In genomic region chr19:8366961-8367326, GRCh38 we compare ENCODE assay signal across 1 cellular context.
TF ChIP-seq lines count a peak whose summit lies in the region.

No MANE protein-coding gene starts in this region.

TF ChIP-seq in IMR-90, 13 proteins besides CTCF, POLR2A, EP300 and RAD21 (continued from another document):
- no peak for TF ChIP-seq MAFK (IDR thresholded peaks at IDR 0.05; ENCODE audit: low read depth, low read length)
- no peak for TF ChIP-seq USF2 (IDR thresholded peaks at IDR 0.05; ENCODE audit: low read depth, low read length)
- no peak for TF ChIP-seq SMC3 (IDR thresholded peaks at IDR 0.05; ENCODE audit: low read depth, low read length)
- TF ChIP-seq BHLHE40 (IDR thresholded peaks at IDR 0.05; ENCODE audit: low read depth, low read length): no peak
- no peak for TF ChIP-seq MAZ (IDR thresholded peaks at IDR 0.05; ENCODE audit: borderline replicate concordance, low read depth, low read length)
- no peak for TF ChIP-seq FOS (IDR thresholded peaks at IDR 0.05; ENCODE audit: low read depth, low read length)
- TF ChIP-seq RCOR1 (IDR thresholded peaks at IDR 0.05; ENCODE audit: insufficient replicate concordance, low read length): no peak
- no peak for TF ChIP-seq ELK1 (IDR thresholded peaks at IDR 0.05; ENCODE audit: borderline replicate concordance, low read depth, low read length)
- TF ChIP-seq CEBPB (IDR thresholded peaks at IDR 0.05; ENCODE audit: low read depth, low read length): no peak
- no peak for TF ChIP-seq CHD1 (IDR thresholded peaks at IDR 0.05; ENCODE audit: low read depth, low read length)
- TF ChIP-seq RFX5 (IDR thresholded peaks at IDR 0.05; ENCODE audit: low read depth, low read length): no peak
